ENCODE assay signal across 10 cellular contexts in the genomic region with DNA sequence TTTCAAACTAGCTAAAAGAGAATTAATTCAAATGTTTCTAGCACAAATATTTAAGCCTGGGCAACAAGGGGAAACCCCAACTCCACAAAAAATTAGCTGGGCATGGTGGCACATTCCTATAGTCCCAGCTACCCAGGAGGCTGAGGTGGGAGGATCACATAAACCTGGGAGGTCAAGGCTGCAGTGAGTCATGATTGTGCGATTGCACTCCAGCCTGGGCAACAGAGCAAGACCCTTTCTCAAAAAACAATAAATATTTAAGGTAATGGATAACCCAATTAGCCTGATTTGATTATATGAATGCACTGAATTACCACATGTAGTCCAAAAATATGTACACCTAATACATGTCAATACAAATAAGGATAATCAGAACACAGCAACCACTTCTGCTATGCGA. TPM values are rescaled to one million over a fixed set of nuclear protein-coding genes. Genes with fewer than 3 reads are reported as not detected.
"Had no signal": no experiment of that assay in that cellular context is flagged by ENCODE, and none has a peak within 500 bp of the region (broad histone marks: within the 10 kb centered on the region; RNA-seq: fewer than 3 reads in every experiment).

No MANE protein-coding gene starts in this region.

- DNase-seq: GM23248, GOT3, H7, HFFc6, IMR-90, KBM-7 had no signal

- H3K4me3 Mint-ChIP-seq: HFFc6 had no signal

- H3K27ac ChIP-seq: GM23248, HL-60 had no signal

- H3K9ac ChIP-seq: GM23248 had no signal

- ATAC-seq: HCT116 had no signal

- H3K4me3 ChIP-seq: GM23248, HAP-1 had no signal

- H3K27ac Mint-ChIP-seq: HFFc6 had no signal

RNA-seq across cellular contexts. Expression of gene ODAPH, which starts 56.0 kb away (rescaled TPM):
- total RNA-seq: GM23248, H7, HFFc6, HT1080, IMR-90 had no signal
- polyA plus RNA-seq: GM23248, IMR-90 had no signal
